25 cellular contexts compared by ENCODE assay signal in the genomic region with DNA sequence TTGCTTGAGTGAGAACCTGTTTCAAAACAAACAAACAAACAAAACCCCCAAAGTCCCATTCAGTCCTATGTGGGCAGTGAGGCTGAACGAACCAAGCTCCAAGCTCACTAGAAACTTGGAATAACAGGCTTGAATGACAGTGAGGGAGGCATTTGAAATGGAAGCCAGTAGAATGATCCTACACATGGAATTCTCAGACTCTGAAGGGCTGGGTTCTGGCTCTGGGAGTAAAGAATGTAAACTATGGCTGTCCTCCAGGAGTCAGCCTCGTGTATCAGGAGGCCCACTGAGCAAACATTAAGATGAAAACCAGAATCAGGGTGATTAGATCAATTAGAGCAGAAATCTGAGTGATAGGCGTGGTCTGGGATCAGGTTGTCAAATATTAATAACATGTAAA. TPM values are rescaled to one million over a fixed set of nuclear protein-coding genes. Genes with fewer than 3 reads are reported as not detected.
"Had no signal": no experiment of that assay in that cellular context is flagged by ENCODE, and none has a peak within 500 bp of the region (broad histone marks: within the 10 kb centered on the region; RNA-seq: fewer than 3 reads in every experiment).

No MANE protein-coding gene starts in this region.

- H3K27ac Mint-ChIP-seq: activated B cell treated with CpG ODN at 0.5 μM for 24 hours; activated CD8-positive, alpha-beta T cell treated with anti-CD3 and anti-CD28 coated beads for 36 hours; activated naive CD4-positive, alpha-beta T cell treated with anti-CD3 and anti-CD28 coated beads, Interleukin-2, amount 50 U/mL, for 24 hours; activated T-helper 1 cell treated with anti-CD3 and anti-CD28 coated beads, Interleukin-12 subunit alpha, Interleukin-12 subunit beta, Interleukin-2, Interleukin-4 antibody, amounts not matched to agents 30 ng/mL and 10 ng/mL and 1 ng/mL, durations not matched to agents 14 hours and 24 hours and 36 hours; brain; T-helper 17 cell had no signal

- DNase-seq: activated B cell treated with CpG ODN at 0.5 μM for 24 hours; activated CD8-positive, alpha-beta memory T cell treated with anti-CD3 and anti-CD28 coated beads, Interleukin-2, amount 50 U/mL, for 48 hours; activated CD8-positive, alpha-beta T cell treated with anti-CD3 and anti-CD28 coated beads for 36 hours; activated effector memory CD4-positive, alpha-beta T cell treated with Interleukin-2 at 50 U/mL for 16 hours; activated naive CD4-positive, alpha-beta T cell; activated T-cell treated with anti-CD3 and anti-CD28 coated beads, Interleukin-2, amount 50 U/mL, for 1 hour; amniotic stem cell; MG63; MV-4-11; NCI-H1092 treated with DMSO at 0.1 percent for 48 hours; NCI-H1417 treated with DMSO at 0.1 percent for 48 hours; NCI-H1694; NCI-H2029; NCI-H510A treated with DMSO at 0.1 percent for 48 hours; NCI-H69; Peyer's patch; Right ventricle myocardium superior; T-helper 17 cell; T1000 had no signal

- ATAC-seq: activated CD8-positive, alpha-beta T cell treated with anti-CD3 and anti-CD28 coated beads for 36 hours; T-helper 17 cell had no signal

- H3K4me1 Mint-ChIP-seq: activated B cell treated with CpG ODN at 0.5 μM for 24 hours; activated naive CD4-positive, alpha-beta T cell treated with anti-CD3 and anti-CD28 coated beads, Interleukin-2, amount 50 U/mL, for 24 hours; brain had no signal

- H3K36me3 Mint-ChIP-seq: activated naive CD4-positive, alpha-beta T cell treated with anti-CD3 and anti-CD28 coated beads, Interleukin-2, amount 50 U/mL, for 24 hours; brain had no signal

- H3K4me1 ChIP-seq: ascending aorta, Peyer's patch, SJSA1 had no signal

- H3K4me3 ChIP-seq: ascending aorta, MG63, Peyer's patch, SJSA1 had no signal

- H3K9me3 ChIP-seq: ascending aorta, MG63, Peyer's patch, SJSA1 had no signal

- H3K27me3 ChIP-seq: ascending aorta, Peyer's patch had no signal

- H3K27me3 Mint-ChIP-seq: activated naive CD4-positive, alpha-beta T cell treated with anti-CD3 and anti-CD28 coated beads, Interleukin-2, amount 50 U/mL, for 24 hours had no signal

- H3K4me3 Mint-ChIP-seq: activated B cell treated with CpG ODN at 0.5 μM for 24 hours; activated CD8-positive, alpha-beta T cell treated with anti-CD3 and anti-CD28 coated beads for 36 hours; activated naive CD4-positive, alpha-beta T cell treated with anti-CD3 and anti-CD28 coated beads, Interleukin-2, amount 50 U/mL, for 24 hours; activated T-helper 1 cell treated with anti-CD3 and anti-CD28 coated beads, Interleukin-12 subunit alpha, Interleukin-12 subunit beta, Interleukin-2, Interleukin-4 antibody, amounts not matched to agents 30 ng/mL and 10 ng/mL and 1 ng/mL, durations not matched to agents 14 hours and 24 hours and 36 hours; brain; T-helper 17 cell had no signal

- H3K36me3 ChIP-seq: ascending aorta, MG63, Peyer's patch, SJSA1 had no signal

- H3K9me3 Mint-ChIP-seq: activated B cell treated with CpG ODN at 0.5 μM for 24 hours; activated CD8-positive, alpha-beta T cell treated with anti-CD3 and anti-CD28 coated beads for 36 hours; activated naive CD4-positive, alpha-beta T cell treated with anti-CD3 and anti-CD28 coated beads, Interleukin-2, amount 50 U/mL, for 24 hours; activated T-helper 1 cell treated with anti-CD3 and anti-CD28 coated beads, Interleukin-12 subunit alpha, Interleukin-12 subunit beta, Interleukin-2, Interleukin-4 antibody, amounts not matched to agents 30 ng/mL and 10 ng/mL and 1 ng/mL, durations not matched to agents 14 hours and 24 hours and 36 hours; brain had no signal

- H3K27ac ChIP-seq: ascending aorta, Peyer's patch, RWPE1, SJSA1 had no signal

RNA-seq across cellular contexts. Expression of a gene that starts 14.9 kb away (rescaled TPM):
- total RNA-seq: activated B cell treated with CpG ODN at 0.5 μM for 24 hours; activated T-helper 1 cell treated with anti-CD3 and anti-CD28 coated beads, Interleukin-12 subunit alpha, Interleukin-12 subunit beta, Interleukin-2, Interleukin-4 antibody, amounts not matched to agents 30 ng/mL and 10 ng/mL and 1 ng/mL, durations not matched to agents 14 hours and 24 hours and 36 hours; ascending aorta; Peyer's patch; SJSA1; T-helper 17 cell had no signal

RNA-seq across cellular contexts. Expression of a gene that starts 35.4 kb away (rescaled TPM):
- total RNA-seq: activated B cell treated with CpG ODN at 0.5 μM for 24 hours; activated CD8-positive, alpha-beta T cell treated with anti-CD3 and anti-CD28 coated beads for 36 hours; activated T-helper 1 cell treated with anti-CD3 and anti-CD28 coated beads, Interleukin-12 subunit alpha, Interleukin-12 subunit beta, Interleukin-2, Interleukin-4 antibody, amounts not matched to agents 30 ng/mL and 10 ng/mL and 1 ng/mL, durations not matched to agents 14 hours and 24 hours and 36 hours; Right ventricle myocardium superior; SJSA1; T-helper 17 cell had no signal

RNA-seq across cellular contexts. Expression of a gene that starts 36.4 kb away (rescaled TPM):
- total RNA-seq: SJSA1 had no signal
